In genomic region chr1:227318003-227318851, GRCh38 we compare ENCODE assay signal across 8 cellular contexts. TPM values are rescaled to one million over a fixed set of nuclear protein-coding genes. Genes with fewer than 3 reads are reported as not detected.
DNase-seq lines count a peak whose midpoint lies in the region; ATAC-seq and TF ChIP-seq lines count a peak whose summit lies in the region.

CDC42BPA (minus strand) TSS chr1:227318492; CDS start chr1:227317182, 1,310 bp downstream.

- H3K27ac Mint-ChIP-seq in activated CD4-positive, alpha-beta T cell treated with anti-CD3 and anti-CD28 coated beads, Interleukin-2, amount 10 ng/mL, durations not matched to agents 24 days and 14 days: no peak within 1 kb of the TSS
- H3K27ac Mint-ChIP-seq in effector memory CD8-positive, alpha-beta T cell: no peak within 1 kb of the TSS

- H3K9me3 Mint-ChIP-seq in activated CD4-positive, alpha-beta T cell treated with anti-CD3 and anti-CD28 coated beads, Interleukin-2, amount 10 ng/mL, durations not matched to agents 24 days and 14 days: no peaks in the 10 kb centered on the region
- no peaks in the 10 kb centered on the region for H3K9me3 Mint-ChIP-seq in effector memory CD8-positive, alpha-beta T cell

- peak within 1 kb of the TSS; percentile 84 for H3K4me3 Mint-ChIP-seq in activated CD4-positive, alpha-beta T cell treated with anti-CD3 and anti-CD28 coated beads, Interleukin-2, amount 10 ng/mL, durations not matched to agents 24 days and 14 days
- peak within 1 kb of the TSS; percentile 70 to 75 for H3K4me3 Mint-ChIP-seq in effector memory CD8-positive, alpha-beta T cell

- H3K4me1 Mint-ChIP-seq in activated CD4-positive, alpha-beta T cell treated with anti-CD3 and anti-CD28 coated beads, Interleukin-2, amount 10 ng/mL, durations not matched to agents 24 days and 14 days: peaks cover 9% of the 10 kb centered on the region
- H3K4me1 Mint-ChIP-seq in effector memory CD8-positive, alpha-beta T cell (ENCODE audit: low read depth in 2 of 2): peaks cover 0 to 4% of the 10 kb centered on the region in 2 donors

- DNase-seq in D341Med (ENCODE audit: low spot score): peak; percentile 96
- peak; percentile 86 for DNase-seq in HCEC 1CT
- DNase-seq in NCI-H2171 (lab: John Stamatoyannopoulos, UW): peak; percentile 83
- peak; percentile 74 for DNase-seq in activated CD4-positive, alpha-beta T cell treated with anti-CD3 and anti-CD28 coated beads, Interleukin-2, amount 10 ng/mL, durations not matched to agents 24 days and 14 days
- peak in 1 of 3 experiments; percentile 16 for DNase-seq in effector memory CD8-positive, alpha-beta T cell
- DNase-seq in lower leg skin (ENCODE audit: low spot score in 2 of 2): peak; percentile 65 to 96
- DNase-seq in stimulated activated CD4-positive, alpha-beta T cell treated with anti-CD3 and anti-CD28 coated beads, Interleukin-4, amount 100 ng/mL, for 4 hours: peak; percentile 13 to 32

- intact Hi-C loops in activated CD4-positive, alpha-beta T cell treated with anti-CD3 and anti-CD28 coated beads, Interleukin-2, amount 10 ng/mL, durations not matched to agents 24 days and 14 days (cut with micrococcal nuclease): no loop called here
- intact Hi-C loops in lower leg skin (cut with DNase I; ENCODE audit: low total_unique reads): no loop called here

- peaks cover 2% of the 10 kb centered on the region for H3K36me3 Mint-ChIP-seq in activated CD4-positive, alpha-beta T cell treated with anti-CD3 and anti-CD28 coated beads, Interleukin-2, amount 10 ng/mL, durations not matched to agents 24 days and 14 days (ENCODE audit: low read depth)
- H3K36me3 Mint-ChIP-seq in effector memory CD8-positive, alpha-beta T cell (ENCODE audit: insufficient read depth): no peaks in the 10 kb centered on the region

- TF ChIP-seq CTCF in lower leg skin (IDR thresholded peaks at IDR 0.05): no peak

- TF ChIP-seq POLR2A in lower leg skin (IDR thresholded peaks at IDR 0.05): no peak

- 0 to 1% methylated on average over 22 to 54 of the region's 100 CpGs for WGBS in lower leg skin, 2 donors

- peak; percentile 56 for ATAC-seq in effector memory CD8-positive, alpha-beta T cell (replicated peaks)
- ATAC-seq in GM19351 (IDR thresholded peaks at IDR 0.05; ENCODE audit: unreplicated experiment): no peak

- H3K27me3 Mint-ChIP-seq in activated CD4-positive, alpha-beta T cell treated with anti-CD3 and anti-CD28 coated beads, Interleukin-2, amount 10 ng/mL, durations not matched to agents 24 days and 14 days: peaks cover 64% of the 10 kb centered on the region
- H3K27me3 Mint-ChIP-seq in effector memory CD8-positive, alpha-beta T cell: peaks cover 70 to 75% of the 10 kb centered on the region in 2 donors

- peak within 1 kb of the TSS; percentile 84 for H3K4me3 ChIP-seq in lower leg skin (ENCODE audit: low read depth, poor library complexity, severe bottlenecking)

RNA-seq across cellular contexts. Expression of gene CDC42BPA, which starts in this region (rescaled TPM):
- total RNA-seq in activated CD4-positive, alpha-beta T cell treated with anti-CD3 and anti-CD28 coated beads, Interleukin-2, amount 10 ng/mL, durations not matched to agents 24 days and 14 days: 1.2 TPM in 2 replicates
- total RNA-seq in lower leg skin: 10 to 100 TPM; 16.8 to 26.9 (median 22.5) TPM
